In genomic region chr4:99669084-99669483, GRCh38 we compare ENCODE assay signal across 21 cellular contexts. TPM values are rescaled to one million over a fixed set of nuclear protein-coding genes. Genes with fewer than 3 reads are reported as not detected.
A peak's percentile ranks its signal among the peaks of the same experiment; 100 is the strongest.
DNase-seq lines count a peak whose midpoint lies in the region; TF ChIP-seq lines count a peak whose summit lies in the region.
"Had no signal": no experiment of that assay in that cellular context is flagged by ENCODE, and none has a peak within 500 bp of the region (broad histone marks: within the 10 kb centered on the region; RNA-seq: fewer than 3 reads in every experiment).

No MANE protein-coding gene starts in this region.

- H3F3A ChIP-seq in smooth muscle cell (ENCODE audit: low read depth) (peaks cover 15% of the 10 kb centered on the region), SK-N-SH (replicated peaks; ENCODE audit: insufficient read depth) (no peaks in the 10 kb centered on the region)

- TF ChIP-seq RAD21 in SK-N-SH (IDR thresholded peaks at IDR 0.05; ENCODE audit: low read length) = no peak

- POLR2A ChIA-PET in SK-N-SH (lab: Yijun Ruan, JAX) = no interaction called here

- H3K36me3 ChIP-seq in smooth muscle cell (ENCODE audit: low read depth) (no peaks in the 10 kb centered on the region), SK-N-SH (replicated peaks in 1 of 2; ENCODE audit: control insufficient read depth in 1 of 2, insufficient read depth in 2 of 2, low read length in 1 of 2) (no peaks in the 10 kb centered on the region)
- H3K36me3 ChIP-seq: BLaER1 had no signal

- TF ChIP-seq EP300 in SK-N-SH (IDR thresholded peaks at IDR 0.05; ENCODE audit: borderline replicate concordance in 1 of 2, low read depth in 1 of 2, low read length in 1 of 2) = no peak

- H3K79me2 ChIP-seq in smooth muscle cell (ENCODE audit: low read depth) = no peaks in the 10 kb centered on the region
- H3K79me2 ChIP-seq in SK-N-SH (ENCODE audit: insufficient read depth) = no peaks in the 10 kb centered on the region

- peaks cover 12% of the 10 kb centered on the region for H3K9me3 ChIP-seq in smooth muscle cell (replicated peaks; ENCODE audit: low read depth)
- H3K9me3 ChIP-seq in SK-N-SH = no peaks in the 10 kb centered on the region; the same call in 1 of the 2 replicates

- H3K4me1 ChIP-seq in smooth muscle cell (ENCODE audit: low read depth) (peaks cover 5% of the 10 kb centered on the region), SK-N-SH (ENCODE audit: control insufficient read depth in 1 of 2, insufficient read depth in 2 of 2, low read depth in 1 of 2, low read length in 1 of 2) (no peaks in the 10 kb centered on the region)
- H3K4me1 ChIP-seq: BLaER1 had no signal

- DNase-seq in HT1080 (ENCODE audit: low read depth) = peak; percentile 6
- peak; percentile 14 for DNase-seq in amniotic epithelial cell (ENCODE audit: low read depth)
- peak; percentile 51 for DNase-seq in fibroblast of the aortic adventitia (ENCODE audit: low read depth)
- no peak for DNase-seq in smooth muscle cell (lab: John Stamatoyannopoulos, UW; ENCODE audit: unreplicated experiment)
- no peak for DNase-seq in central memory CD4-positive, alpha-beta T cell
- DNase-seq in SK-N-SH = no peak
- DNase-seq in activated CD4-positive, CD25-positive, alpha-beta regulatory T cell (lab: John Stamatoyannopoulos, UW) = no peak
- no peak for DNase-seq in T-helper 2 cell
- DNase-seq: Calu3; CD8-positive, alpha-beta T cell; DMS53; HCEC 1CT; Kasumi-1; NCI-H1105; NCI-H510A; NCI-H748 treated with DMSO at 0.1 percent for 48 hours; SHP77 had no signal

- H3K4me3 ChIP-seq in fibroblast of the aortic adventitia (ENCODE audit: low read depth, low read length) = no peak overlapping the region
- H3K4me3 ChIP-seq in smooth muscle cell = no peak overlapping the region
- no peak overlapping the region for H3K4me3 ChIP-seq in SK-N-SH (ENCODE audit: low read depth in 2 of 2, low read length in 1 of 2)
- H3K4me3 ChIP-seq: BLaER1, GM23338 had no signal

- H3K4me2 ChIP-seq in smooth muscle cell (peak overlapping the region; percentile 41), SK-N-SH (no peak overlapping the region)
- H3K4me2 ChIP-seq: BLaER1, GM23338 had no signal

- H3K9ac ChIP-seq in smooth muscle cell (ENCODE audit: low read depth) = no peak overlapping the region
- no peak overlapping the region for H3K9ac ChIP-seq in SK-N-SH
- H3K9ac ChIP-seq: BLaER1 had no signal

- 42% methylated on average over 1 of the region's 1 CpG for WGBS in smooth muscle cell (ENCODE audit: low lambda C conversion rate)
- 80% methylated on average over 1 of the region's 1 CpG for WGBS in SK-N-SH (ENCODE audit: low lambda C conversion rate)

- H3K27me3 ChIP-seq in smooth muscle cell (ENCODE audit: low read depth) (no peaks in the 10 kb centered on the region), SK-N-SH (ENCODE audit: insufficient read depth) (no peaks in the 10 kb centered on the region)
- H3K27me3 ChIP-seq: BLaER1 had no signal

- H3K9me2 ChIP-seq in SK-N-SH = no peaks in the 10 kb centered on the region

- CTCF ChIA-PET in SK-N-SH (lab: Yijun Ruan, JAX) = no interaction called here

- H2AFZ ChIP-seq in smooth muscle cell (ENCODE audit: low read depth) (no peak overlapping the region), SK-N-SH (ENCODE audit: low read depth) (no peak overlapping the region)
- H2AFZ ChIP-seq: GM23338 had no signal

- H4K20me1 ChIP-seq in smooth muscle cell (ENCODE audit: low read depth) (no peaks in the 10 kb centered on the region), SK-N-SH (ENCODE audit: insufficient read depth) (no peaks in the 10 kb centered on the region)
- H4K20me1 ChIP-seq: BLaER1 had no signal

- TF ChIP-seq CTCF in fibroblast of the aortic adventitia (IDR thresholded peaks at IDR 0.05; ENCODE audit: insufficient read depth, low read length) = no peak
- TF ChIP-seq CTCF in smooth muscle cell (IDR thresholded peaks at IDR 0.05; ENCODE audit: borderline replicate concordance, insufficient read depth, poor library complexity, severe bottlenecking) = no peak
- no peak for TF ChIP-seq CTCF in SK-N-SH (IDR thresholded peaks at IDR 0.05)

- H3K27ac ChIP-seq in smooth muscle cell (ENCODE audit: low read depth) (peak overlapping the region; percentile 79), SK-N-SH (ENCODE audit: low read depth in 2 of 2, low read length in 1 of 2) (no peak overlapping the region)
- H3K27ac ChIP-seq: BLaER1 had no signal

TF ChIP-seq in SK-N-SH, 30 proteins besides CTCF, POLR2A, EP300 and RAD21:
- TF ChIP-seq TCF12 (IDR thresholded peaks at IDR 0.05) (no peak), TAF1 (IDR thresholded peaks at IDR 0.05; ENCODE audit: borderline replicate concordance, low read depth, low read length) (no peak), CHD2 (IDR thresholded peaks at IDR 0.05; ENCODE audit: low read length, partially characterized antibody) (no peak), USF2 (IDR thresholded peaks at IDR 0.05; ENCODE audit: borderline replicate concordance, low read depth, low read length) (no peak), FOXM1 (IDR thresholded peaks at IDR 0.05; ENCODE audit: low read depth) (no peak), SMC3 (IDR thresholded peaks at IDR 0.05; ENCODE audit: low read depth, low read length) (no peak), TEAD4 (IDR thresholded peaks at IDR 0.05; ENCODE audit: borderline replicate concordance, insufficient read depth) (no peak), RXRA (IDR thresholded peaks at IDR 0.05; ENCODE audit: borderline replicate concordance, low read depth) (no peak), MEF2A (IDR thresholded peaks at IDR 0.05; ENCODE audit: borderline replicate concordance, low read depth) (no peak), ZBTB33 (IDR thresholded peaks at IDR 0.05; ENCODE audit: borderline replicate concordance, low read depth) (no peak), RFX5 (IDR thresholded peaks at IDR 0.05; ENCODE audit: low read length) (no peak)
TF ChIP-seq in SK-N-SH: peak in this region for 0.

RNA-seq across cellular contexts. Expression of gene C4orf54, which starts 11.5 kb away (rescaled TPM):
- total RNA-seq in HT1080 (2014; rRNA removed; shearing (Covaris generic)) = under 0.01 TPM in 1 of 2 replicates, not detected in the other
- not detected in 2 replicates for polyA plus RNA-seq in HT1080 (2015; cell fraction: cytosol; rRNA removed)
- polyA plus RNA-seq in HT1080 (2015; cell fraction: nucleus; rRNA removed) = 0.01 and 0.03 TPM in 2 replicates
- total RNA-seq in fibroblast of the aortic adventitia (ENCODE audit: low replicate concordance) (0.08 TPM in 1 of 2 replicates, not detected in the other), smooth muscle cell (not detected in 2 replicates)
- polyA plus RNA-seq in smooth muscle cell (not detected in 2 replicates), SK-N-SH (2012; rRNA removed) (not detected in 2 replicates)
- polyA plus RNA-seq in SK-N-SH (2012; cell fraction: cytosol; rRNA removed) = not detected in 2 replicates
- polyA plus RNA-seq in SK-N-SH (2012; cell fraction: nucleus; rRNA removed) = not detected in 2 replicates
- total RNA-seq: A673; Calu3; CD8-positive, alpha-beta T cell; GM23338; OCI-LY7 had no signal

Comparison
In these comparisons a context has a peak if more than half of its experiments do, and no peak if none do; other contexts are left out.
1. DNase-seq: peak in HT1080 (single experiment), amniotic epithelial cell (single experiment) and fibroblast of the aortic adventitia (single experiment); none in smooth muscle cell (single experiment), central memory CD4-positive, alpha-beta T cell (single experiment), SK-N-SH (single experiment), activated CD4-positive, CD25-positive, alpha-beta regulatory T cell (0 of 4) and T-helper 2 cell (0 of 5).